Comparison of ENCODE assay signal across 10 cellular contexts in the genomic region with DNA sequence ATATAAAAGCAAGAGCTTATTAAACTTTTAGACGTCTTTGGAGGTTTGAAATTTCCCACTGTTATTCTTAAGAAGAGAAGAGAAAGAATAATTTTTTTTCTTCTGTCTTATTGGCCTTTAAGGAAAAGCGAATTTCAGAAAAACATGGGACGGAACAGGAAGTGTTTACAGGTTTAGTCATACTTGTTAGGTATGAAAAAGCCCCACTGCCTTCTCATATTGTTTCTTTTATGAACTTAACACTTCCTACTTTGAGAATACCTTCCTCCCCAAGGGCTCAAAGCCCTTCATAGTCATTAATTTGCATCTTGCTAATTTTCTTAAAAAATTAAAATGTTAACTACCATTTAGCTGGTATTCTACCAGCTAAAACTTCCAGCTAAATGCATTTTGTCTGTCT.
DNase-seq lines count a peak whose midpoint lies in the region; ATAC-seq lines count a peak whose summit lies in the region.
"Had no signal": no experiment of that assay in that cellular context is flagged by ENCODE, and none has a peak within 500 bp of the region (broad histone marks: within the 10 kb centered on the region; RNA-seq: fewer than 3 reads in every experiment).

No MANE protein-coding gene starts in this region.

- peaks cover 59 to 83% (median 73%) of the 10 kb centered on the region in 7 donors for H3K4me1 Mint-ChIP-seq in naive thymus-derived CD4-positive, alpha-beta T cell

- POLR2A ChIA-PET in naive thymus-derived CD4-positive, alpha-beta T cell (lab: Charles Lee): interaction anchor here (1.0 to 2.1 kb wide), 7 partner anchors 11 to 983 kb away, joined by 3 to 11 read pairs (median 3); partner anchors contain the start of gene ETV6

- no peaks in the 10 kb centered on the region for H3K9me3 Mint-ChIP-seq in naive thymus-derived CD4-positive, alpha-beta T cell
- H3K9me3 Mint-ChIP-seq: WTC11 had no signal

- intact Hi-C loops in naive thymus-derived CD4-positive, alpha-beta T cell (cut with micrococcal nuclease): loop anchor here in 1 of 2 donors (2.0 to 5.0 kb wide), 2 partner anchors 36 to 81 kb away; no protein-coding TSS in a partner anchor

- H3K36me3 ChIP-seq in naive thymus-derived CD4-positive, alpha-beta T cell (ENCODE audit: control insufficient read depth in 2 of 3, insufficient read depth in 3 of 3, low read length in 3 of 3): no peaks in the 10 kb centered on the region

- H3K27ac Mint-ChIP-seq in naive thymus-derived CD4-positive, alpha-beta T cell: peak overlapping the region; percentile 81 to 98 (median 91)
- H3K27ac Mint-ChIP-seq: WTC11 had no signal

- peaks cover 25 to 55% of the 10 kb centered on the region in 2 donors for H3K4me1 ChIP-seq in naive thymus-derived CD4-positive, alpha-beta T cell (ENCODE audit: control insufficient read depth in 2 of 2, insufficient read depth in 2 of 2, low read length in 2 of 2)

- peaks cover 0 to 19% (median 3%) of the 10 kb centered on the region in 5 donors for H3K36me3 Mint-ChIP-seq in naive thymus-derived CD4-positive, alpha-beta T cell
- H3K36me3 Mint-ChIP-seq: WTC11 had no signal

- peak overlapping the region; percentile 34 for H3K27ac ChIP-seq in naive thymus-derived CD4-positive, alpha-beta T cell (ENCODE audit: low read depth, low read length)

- no peaks in the 10 kb centered on the region for H3K9me3 ChIP-seq in naive thymus-derived CD4-positive, alpha-beta T cell (ENCODE audit: control insufficient read depth in 2 of 3, low read length in 3 of 3)

- CTCF ChIA-PET in naive thymus-derived CD4-positive, alpha-beta T cell (lab: Charles Lee): interaction anchor here (0.8 kb wide), 1 partner anchor 305 kb away, joined by 3 read pairs; no protein-coding TSS in a partner anchor

- no peaks in the 10 kb centered on the region for H3K27me3 Mint-ChIP-seq in naive thymus-derived CD4-positive, alpha-beta T cell

- peak; percentile 46 for ATAC-seq in naive thymus-derived CD4-positive, alpha-beta T cell
- no peak for ATAC-seq in GM21619 (IDR thresholded peaks at IDR 0.05; ENCODE audit: unreplicated experiment)
- ATAC-seq: WTC11 had no signal

- no peaks in the 10 kb centered on the region for H3K27me3 ChIP-seq in naive thymus-derived CD4-positive, alpha-beta T cell (ENCODE audit: control insufficient read depth in 2 of 2, insufficient read depth in 2 of 2, low read length in 2 of 2)

- H3K4me3 ChIP-seq in naive thymus-derived CD4-positive, alpha-beta T cell (ENCODE audit: low read length): peak overlapping the region; percentile 38

- DNase-seq in DMS53 treated with DMSO at 0.1 percent for 48 hours (lab: John Stamatoyannopoulos, UW; ENCODE audit: unreplicated experiment) (peak; percentile 65), HT-29 (ENCODE audit: low spot score) (peak; percentile 54), astrocyte of the hippocampus (ENCODE audit: low read depth, low spot score) (peak; percentile 45), NCI-H1092 treated with DMSO at 0.1 percent for 48 hours (lab: John Stamatoyannopoulos, UW) (no peak), SKM-1 (lab: John Stamatoyannopoulos, UW; ENCODE audit: unreplicated experiment) (no peak), SW480 (ENCODE audit: low spot score) (no peak)
- DNase-seq in naive thymus-derived CD4-positive, alpha-beta T cell: peak in 1 of 9 donors; percentile 19
- DNase-seq: stimulated activated CD4-positive, alpha-beta T cell treated with anti-CD3 and anti-CD28 coated beads, Interleukin-4, amount 100 ng/mL, for 4 hours had no signal

- H3K4me3 Mint-ChIP-seq in naive thymus-derived CD4-positive, alpha-beta T cell: peak overlapping the region in 9 of 10 donors; percentile 52 to 90 (median 73)
- H3K4me3 Mint-ChIP-seq: WTC11 had no signal

Comparison
In these comparisons a context has a peak if more than half of its experiments do, and no peak if none do; other contexts are left out.
1. DNase-seq: peak in DMS53 treated with DMSO at 0.1 percent for 48 hours (single experiment), HT-29 (single experiment) and astrocyte of the hippocampus (single experiment); none in NCI-H1092 treated with DMSO at 0.1 percent for 48 hours (single experiment), SKM-1 (single experiment) and SW480 (single experiment).